19 cellular contexts compared by ENCODE assay signal in the genomic region with DNA sequence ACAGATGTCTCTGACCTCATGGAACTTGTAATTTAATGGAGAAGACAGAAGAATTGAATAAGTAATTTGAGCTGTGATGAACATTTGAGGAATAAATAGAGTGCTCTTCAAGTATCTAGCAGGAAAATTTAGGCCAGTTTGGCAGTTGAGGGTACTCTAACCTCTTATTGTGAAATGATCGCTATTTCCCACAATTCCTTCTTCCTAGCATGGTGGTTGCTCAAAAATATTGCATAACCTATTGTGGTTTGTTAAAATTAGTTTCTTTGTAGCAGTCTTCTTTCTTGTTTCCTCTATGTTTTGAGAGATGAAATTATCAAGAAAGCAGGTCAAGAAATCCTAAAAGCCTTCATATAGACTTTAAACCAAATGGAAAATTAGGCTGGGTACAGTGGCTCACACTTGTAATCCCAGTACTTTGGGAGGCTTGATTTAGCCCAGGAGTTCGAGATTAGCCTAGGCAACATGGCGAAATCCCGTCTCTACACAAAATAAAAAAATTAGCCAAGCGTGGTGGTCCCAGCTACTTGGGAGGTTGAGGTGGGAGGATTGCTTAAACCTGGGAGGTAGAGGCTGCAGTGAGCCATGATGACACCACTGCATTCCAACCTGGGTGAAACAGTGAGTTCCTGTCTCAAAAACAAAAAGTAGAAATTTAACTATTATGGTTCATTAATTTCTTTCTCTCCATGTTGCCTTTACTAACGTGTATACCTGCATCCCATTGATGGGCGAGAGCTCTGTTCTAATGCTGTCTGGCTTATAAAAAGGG. TPM values are rescaled to one million over a fixed set of nuclear protein-coding genes. Genes with fewer than 3 reads are reported as not detected.
A peak's percentile ranks its signal among the peaks of the same experiment; 100 is the strongest.
DNase-seq lines count a peak whose midpoint lies in the region; ATAC-seq, FAIRE-seq and TF ChIP-seq lines count a peak whose summit lies in the region.
"Had no signal": no experiment of that assay in that cellular context is flagged by ENCODE, and none has a peak within 500 bp of the region (broad histone marks: within the 10 kb centered on the region; RNA-seq: fewer than 3 reads in every experiment).

No MANE protein-coding gene starts in this region.

- POLR2A ChIA-PET in endothelial cell of umbilical vein (lab: Charles Lee) = no interaction called here

- no peaks in the 10 kb centered on the region for H3K9me3 ChIP-seq in endothelial cell of umbilical vein (replicated peaks; ENCODE audit: control insufficient read depth, insufficient read depth, low read length)

- no peak for FAIRE-seq in endothelial cell of umbilical vein (lab: Jason Lieb, UNC)
- FAIRE-seq: GM18507, H1 had no signal

- peak overlapping the region; percentile 9 for H3K4me2 ChIP-seq in endothelial cell of umbilical vein (ENCODE audit: insufficient read depth, low read length)
- H3K4me2 ChIP-seq: KMS-11 had no signal

- H2AFZ ChIP-seq in endothelial cell of umbilical vein (ENCODE audit: low read depth, low read length) = no peak overlapping the region

- H3K9me1 ChIP-seq in endothelial cell of umbilical vein (replicated peaks; ENCODE audit: control insufficient read depth, extremely low read depth, insufficient read depth, low read length) = no peaks in the 10 kb centered on the region

- no peak for TF ChIP-seq POLR2A in endothelial cell of umbilical vein (IDR thresholded peaks at IDR 0.05; ENCODE audit: low read depth, low read length)

- BruUV-seq in endothelial cell of umbilical vein (replicated peaks; lab: Mats Ljungman, UMichigan) = no TSS peak

- CTCF ChIA-PET in endothelial cell of umbilical vein (lab: Charles Lee) = interaction anchor here (0.9 to 1.7 kb wide), 2 partner anchors 9 to 24 kb away, joined by 3 to 4 read pairs; no protein-coding TSS in a partner anchor

- H3K4me1 ChIP-seq in endothelial cell of umbilical vein (ENCODE audit: control insufficient read depth, extremely low read depth, insufficient read depth, low read length) = peaks cover 22% of the 10 kb centered on the region

- H3K36me3 ChIP-seq in endothelial cell of umbilical vein (ENCODE audit: control insufficient read depth in 2 of 2, extremely low read depth in 1 of 2, insufficient read depth in 2 of 2, low read length in 2 of 2) = no peaks in the 10 kb centered on the region
- H3K36me3 ChIP-seq: heart right ventricle had no signal

- intact Hi-C loops in endothelial cell of umbilical vein (cut with micrococcal nuclease) = no loop called here

- ATAC-seq in HG03354 (IDR thresholded peaks at IDR 0.05; ENCODE audit: poor library complexity, severe bottlenecking, unreplicated experiment) (no peak), HG03378 (IDR thresholded peaks at IDR 0.05; ENCODE audit: unreplicated experiment) (no peak), HG03565 (IDR thresholded peaks at IDR 0.05; ENCODE audit: unreplicated experiment) (no peak)
- ATAC-seq: left cardiac atrium, Right ventricle myocardium inferior had no signal

- dilution Hi-C loops in endothelial cell of umbilical vein (cut with MboI; ENCODE audit: extremely low pct_ligation_motif_present, low sequenced_read_pairs) = no loop called here

- TF ChIP-seq CTCF in endothelial cell of umbilical vein (IDR thresholded peaks at IDR 0.05; ENCODE audit: extremely low read depth in 1 of 2, insufficient read depth in 1 of 2, low read depth in 1 of 2, low read length in 2 of 2) = no peak

- H4K20me1 ChIP-seq in endothelial cell of umbilical vein (replicated peaks; ENCODE audit: control insufficient read depth, extremely low read depth, insufficient read depth, low read length) = no peaks in the 10 kb centered on the region

- H3K27ac ChIP-seq in endothelial cell of umbilical vein (ENCODE audit: insufficient read depth, low read depth, low read length) = peak overlapping the region; percentile 22
- H3K27ac ChIP-seq: coronary artery, KMS-11 had no signal

- H3K4me3 ChIP-seq in endothelial cell of umbilical vein (replicated peaks in 1 of 3; ENCODE audit: insufficient read depth in 1 of 3, low read depth in 1 of 3, low read length in 3 of 3) = no peak overlapping the region
- H3K4me3 ChIP-seq in skeletal muscle cell (ENCODE audit: low read depth, low read length) = no peak overlapping the region
- H3K4me3 ChIP-seq: coronary artery had no signal

- no peaks in the 10 kb centered on the region for H3K79me2 ChIP-seq in endothelial cell of umbilical vein (ENCODE audit: control insufficient read depth, insufficient read depth, low read length)

- H3K27me3 ChIP-seq in endothelial cell of umbilical vein (ENCODE audit: control insufficient read depth in 2 of 2, insufficient read depth in 2 of 2, low read length in 2 of 2) = no peaks in the 10 kb centered on the region
- H3K27me3 ChIP-seq: heart right ventricle had no signal

- H3K9ac ChIP-seq in endothelial cell of umbilical vein (replicated peaks; ENCODE audit: extremely low read depth, insufficient read depth, low read length) = no peak overlapping the region
- H3K9ac ChIP-seq: KMS-11 had no signal

- DNase-seq in HCEC 1CT = peak; percentile 7
- peak; percentile 88 for DNase-seq in NOMO-1 treated with dmso at 0.1 percent for 144 hours (lab: John Stamatoyannopoulos, UW; ENCODE audit: unreplicated experiment)
- no peak for DNase-seq in endothelial cell of umbilical vein (ENCODE audit: low read depth, low spot score)
- peak; percentile 23 for DNase-seq in skeletal muscle cell (ENCODE audit: low read depth)
- DNase-seq: activated CD4-positive, alpha-beta memory T cell treated with anti-CD3 and anti-CD28 coated beads, Interleukin-2, amount 10 ng/mL, durations not matched to agents 7 days and 5 days; heart right ventricle; left cardiac atrium; NCI-H187; NCI-H526 treated with DMSO at 0.1 percent for 48 hours; stimulated activated CD4-positive, alpha-beta T cell treated with anti-CD3 and anti-CD28 coated beads, Interleukin-4, amount 100 ng/mL, for 1 hour; T1000 had no signal

TF ChIP-seq in endothelial cell of umbilical vein, 7 proteins besides CTCF, POLR2A, EP300 and RAD21:
- TF ChIP-seq EZH2 (IDR thresholded peaks at IDR 0.05; ENCODE audit: borderline replicate concordance, low read depth, low read length, severe bottlenecking) = no peak
- TF ChIP-seq FOS (IDR thresholded peaks at IDR 0.05; ENCODE audit: borderline replicate concordance, insufficient read depth, low read length) = no peak
- no peak for TF ChIP-seq MYC (IDR thresholded peaks at IDR 0.05; ENCODE audit: low read depth, low read length)
- TF ChIP-seq GATA2 (IDR thresholded peaks at IDR 0.05; ENCODE audit: insufficient read depth, insufficient read length, low read depth, low read length) = no peak
- no peak for TF ChIP-seq JUN (IDR thresholded peaks at IDR 0.05; ENCODE audit: borderline replicate concordance, insufficient read depth, insufficient read length, low read depth)
- no peak for TF ChIP-seq POLR2AphosphoS5 (IDR thresholded peaks at IDR 0.05; ENCODE audit: insufficient read depth, low read depth, low read length)
- TF ChIP-seq MAX (IDR thresholded peaks at IDR 0.05; ENCODE audit: insufficient read depth, insufficient read length) = no peak

RNA-seq across cellular contexts. Expression of gene RBKS, which starts 58.7 kb away (rescaled TPM):
- total RNA-seq in endothelial cell of umbilical vein = 0.64 and 0.74 TPM in 2 replicates
- polyA plus RNA-seq in endothelial cell of umbilical vein = 1.0 and 1.8 TPM in 2 replicates
- polyA plus RNA-seq in endothelial cell of umbilical vein (2011; cell fraction: cytosol; rRNA removed) = 1.8 and 2.5 TPM in 2 replicates
- 3.7 and 6.9 TPM in 2 replicates for polyA plus RNA-seq in endothelial cell of umbilical vein (2011; cell fraction: nucleus; rRNA removed)
- polyA plus RNA-seq in endothelial cell of umbilical vein (2012) = 1.2 and 2.6 TPM in 2 replicates
- 2.3 and 2.4 TPM in 2 replicates for polyA minus RNA-seq in endothelial cell of umbilical vein
- polyA minus RNA-seq in endothelial cell of umbilical vein (2011; cell fraction: cytosol; rRNA and poly(A)+ RNA removed) = 1.0 TPM
- 3.4 and 11.9 TPM in 2 replicates for polyA minus RNA-seq in endothelial cell of umbilical vein (2011; cell fraction: nucleus; rRNA and poly(A)+ RNA removed)

RNA-seq across cellular contexts. Expression of gene BABAM2, which starts 59.1 kb away (rescaled TPM):
- 26.9 and 27.6 TPM in 2 replicates for total RNA-seq in endothelial cell of umbilical vein
- polyA plus RNA-seq in endothelial cell of umbilical vein = 19.5 and 19.9 TPM in 2 replicates
- 25.2 and 25.8 TPM in 2 replicates for polyA plus RNA-seq in endothelial cell of umbilical vein (2011; cell fraction: cytosol; rRNA removed)
- 17.6 and 25.9 TPM in 2 replicates for polyA plus RNA-seq in endothelial cell of umbilical vein (2011; cell fraction: nucleus; rRNA removed)
- 29.0 and 29.7 TPM in 2 replicates for polyA plus RNA-seq in endothelial cell of umbilical vein (2012)
- polyA minus RNA-seq in endothelial cell of umbilical vein = 24.4 and 28.1 TPM in 2 replicates
- polyA minus RNA-seq in endothelial cell of umbilical vein (2011; cell fraction: cytosol; rRNA and poly(A)+ RNA removed) = 19.0 TPM
- 95.1 and 121 TPM in 2 replicates for polyA minus RNA-seq in endothelial cell of umbilical vein (2011; cell fraction: nucleus; rRNA and poly(A)+ RNA removed)

RNA-seq across cellular contexts. Expression of gene MRPL33, which starts 59.9 kb away (rescaled TPM):
- total RNA-seq in endothelial cell of umbilical vein = 96.7 and 97.4 TPM in 2 replicates
- 22.7 and 36.1 TPM in 2 replicates for polyA plus RNA-seq in endothelial cell of umbilical vein
- polyA plus RNA-seq in endothelial cell of umbilical vein (2011; cell fraction: cytosol; rRNA removed) = 94.7 and 104 TPM in 2 replicates
- 30.5 and 49.8 TPM in 2 replicates for polyA plus RNA-seq in endothelial cell of umbilical vein (2011; cell fraction: nucleus; rRNA removed)
- polyA plus RNA-seq in endothelial cell of umbilical vein (2012) = 202 and 208 TPM in 2 replicates
- polyA minus RNA-seq in endothelial cell of umbilical vein = 4.9 and 9.9 TPM in 2 replicates
- 10.2 TPM for polyA minus RNA-seq in endothelial cell of umbilical vein (2011; cell fraction: cytosol; rRNA and poly(A)+ RNA removed)
- 10.6 and 10.7 TPM in 2 replicates for polyA minus RNA-seq in endothelial cell of umbilical vein (2011; cell fraction: nucleus; rRNA and poly(A)+ RNA removed)
